ENCODE assay signal across 3 cellular contexts in genomic region chr15:26200427-26200826, GRCh38.
A peak's percentile ranks its signal among the peaks of the same experiment; 100 is the strongest.
TF ChIP-seq lines count a peak whose summit lies in the region.

No MANE protein-coding gene starts in this region.

TF ChIP-seq in HEK293, 187 proteins besides CTCF, POLR2A, EP300 and RAD21:
- TF ChIP-seq, protein P1, sequence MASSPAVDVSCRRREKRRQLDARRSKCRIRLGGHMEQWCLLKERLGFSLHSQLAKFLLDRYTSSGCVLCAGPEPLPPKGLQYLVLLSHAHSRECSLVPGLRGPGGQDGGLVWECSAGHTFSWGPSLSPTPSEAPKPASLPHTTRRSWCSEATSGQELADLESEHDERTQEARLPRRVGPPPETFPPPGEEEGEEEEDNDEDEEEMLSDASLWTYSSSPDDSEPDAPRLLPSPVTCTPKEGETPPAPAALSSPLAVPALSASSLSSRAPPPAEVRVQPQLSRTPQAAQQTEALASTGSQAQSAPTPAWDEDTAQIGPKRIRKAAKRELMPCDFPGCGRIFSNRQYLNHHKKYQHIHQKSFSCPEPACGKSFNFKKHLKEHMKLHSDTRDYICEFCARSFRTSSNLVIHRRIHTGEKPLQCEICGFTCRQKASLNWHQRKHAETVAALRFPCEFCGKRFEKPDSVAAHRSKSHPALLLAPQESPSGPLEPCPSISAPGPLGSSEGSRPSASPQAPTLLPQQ (tag by site-specific recombination; IDR thresholded peaks at IDR 0.05): no peak
- peak; percentile 22; the same call in 1 of the 2 replicates for TF ChIP-seq ZIC2 (tag by site-specific recombination; IDR thresholded peaks at IDR 0.05)
TF ChIP-seq in HEK293: peak in this region for 1.

TF ChIP-seq in H1, 55 proteins besides CTCF, POLR2A, EP300 and RAD21:
- TF ChIP-seq, protein P2, sequence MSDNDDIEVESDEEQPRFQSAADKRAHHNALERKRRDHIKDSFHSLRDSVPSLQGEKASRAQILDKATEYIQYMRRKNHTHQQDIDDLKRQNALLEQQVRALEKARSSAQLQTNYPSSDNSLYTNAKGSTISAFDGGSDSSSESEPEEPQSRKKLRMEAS (IDR thresholded peaks at IDR 0.05): 0 out of 2 replicates have a peak, but pooled peaks have one; percentile 10
- no peak for TF ChIP-seq SUZ12 (IDR thresholded peaks at IDR 0.05; ENCODE audit: low read length)

TF ChIP-seq in HEK293T, 16 proteins besides CTCF, POLR2A, EP300 and RAD21:
- TF ChIP-seq ELF4 (IDR thresholded peaks at IDR 0.05) (no peak), L3MBTL2 (conservative IDR thresholded peaks at IDR 0.05) (no peak), ARNT (IDR thresholded peaks at IDR 0.05) (no peak), HDGF (IDR thresholded peaks at IDR 0.05; ENCODE audit: borderline replicate concordance) (no peak), ZNF384 (IDR thresholded peaks at IDR 0.05) (no peak), BHLHE40 (IDR thresholded peaks at IDR 0.05; ENCODE audit: borderline replicate concordance) (no peak)
- TF ChIP-seq, protein P3, sequence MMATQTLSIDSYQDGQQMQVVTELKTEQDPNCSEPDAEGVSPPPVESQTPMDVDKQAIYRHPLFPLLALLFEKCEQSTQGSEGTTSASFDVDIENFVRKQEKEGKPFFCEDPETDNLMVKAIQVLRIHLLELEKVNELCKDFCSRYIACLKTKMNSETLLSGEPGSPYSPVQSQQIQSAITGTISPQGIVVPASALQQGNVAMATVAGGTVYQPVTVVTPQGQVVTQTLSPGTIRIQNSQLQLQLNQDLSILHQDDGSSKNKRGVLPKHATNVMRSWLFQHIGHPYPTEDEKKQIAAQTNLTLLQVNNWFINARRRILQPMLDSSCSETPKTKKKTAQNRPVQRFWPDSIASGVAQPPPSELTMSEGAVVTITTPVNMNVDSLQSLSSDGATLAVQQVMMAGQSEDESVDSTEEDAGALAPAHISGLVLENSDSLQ (IDR thresholded peaks at IDR 0.05): no peak
